In genomic region chr1:29352719-29353420, GRCh38 we compare ENCODE assay signal across 25 cellular contexts.
"Had no signal": no experiment of that assay in that cellular context is flagged by ENCODE, and none has a peak within 500 bp of the region (broad histone marks: within the 10 kb centered on the region; RNA-seq: fewer than 3 reads in every experiment).

No MANE protein-coding gene starts in this region.

- H3K9me3 Mint-ChIP-seq: naive thymus-derived CD8-positive, alpha-beta T cell; nephron progenitor cell; stimulated activated effector memory CD8-positive, alpha-beta T cell treated with anti-CD3 and anti-CD28 coated beads, Interleukin-12 subunit alpha, Interleukin-12 subunit beta, amount 100 ng/mL, for 72 hours had no signal

- H3K4me1 Mint-ChIP-seq: stimulated activated effector memory CD8-positive, alpha-beta T cell treated with anti-CD3 and anti-CD28 coated beads, Interleukin-12 subunit alpha, Interleukin-12 subunit beta, amount 100 ng/mL, for 72 hours had no signal

- H3K27ac ChIP-seq: dorsolateral prefrontal cortex, esophagus muscularis mucosa, foreskin keratinocyte, heart right ventricle, lower lobe of right lung, ovary, psoas muscle, sigmoid colon, stomach, thyroid gland, vagina had no signal

- H3K27me3 ChIP-seq: ovary, thyroid gland, vagina had no signal

- H3K27ac Mint-ChIP-seq: naive thymus-derived CD8-positive, alpha-beta T cell; nephron progenitor cell; stimulated activated effector memory CD8-positive, alpha-beta T cell treated with anti-CD3 and anti-CD28 coated beads, Interleukin-12 subunit alpha, Interleukin-12 subunit beta, amount 100 ng/mL, for 72 hours had no signal

- DNase-seq: dorsolateral prefrontal cortex; effector CD4-positive, alpha-beta T cell; foreskin keratinocyte; glutamatergic neuron; heart right ventricle; hippocampal formation; kidney glomerular epithelial cell; left ventricle myocardium superior; lower lobe of right lung; naive thymus-derived CD8-positive, alpha-beta T cell; nephron progenitor cell; occipital lobe; ovary; psoas muscle; right cardiac atrium; sigmoid colon; stimulated activated CD4-positive, alpha-beta T cell treated with anti-CD3 and anti-CD28 coated beads, Interleukin-2, amount 100 ng/mL, for 24 hours; stimulated activated CD4-positive, alpha-beta T cell treated with anti-CD3 and anti-CD28 coated beads, Interleukin-4, amount 100 ng/mL, for 24 hours; stimulated activated naive CD4-positive, alpha-beta T cell treated with Interleukin-2 at 50 U/mL for 16 hours; stomach; thyroid gland; trophoblast cell had no signal

- H3K4me3 ChIP-seq: dorsolateral prefrontal cortex, esophagus muscularis mucosa, heart right ventricle, lower lobe of right lung, ovary, psoas muscle, sigmoid colon, stomach, thyroid gland, vagina had no signal

- H3K36me3 ChIP-seq: esophagus muscularis mucosa, heart right ventricle, lower lobe of right lung, ovary, sigmoid colon, stomach, thyroid gland, vagina had no signal

- H3K4me1 ChIP-seq: esophagus muscularis mucosa, foreskin keratinocyte, heart right ventricle, lower lobe of right lung, psoas muscle, sigmoid colon, stomach, thyroid gland, vagina had no signal

- H3K9me3 ChIP-seq: esophagus muscularis mucosa, lower lobe of right lung, ovary, psoas muscle, sigmoid colon, stomach, thyroid gland, vagina had no signal

- H3K4me3 Mint-ChIP-seq: naive thymus-derived CD8-positive, alpha-beta T cell; nephron progenitor cell; stimulated activated effector memory CD8-positive, alpha-beta T cell treated with anti-CD3 and anti-CD28 coated beads, Interleukin-12 subunit alpha, Interleukin-12 subunit beta, amount 100 ng/mL, for 72 hours had no signal

- H3K36me3 Mint-ChIP-seq: naive thymus-derived CD8-positive, alpha-beta T cell; stimulated activated effector memory CD8-positive, alpha-beta T cell treated with anti-CD3 and anti-CD28 coated beads, Interleukin-12 subunit alpha, Interleukin-12 subunit beta, amount 100 ng/mL, for 72 hours had no signal
